In genomic region chr17:32341857-32342602, GRCh38 we compare ENCODE assay signal across 1 cellular context.
TF ChIP-seq lines count a peak whose summit lies in the region.

TSS of gene C17orf75 (minus strand) at chr17:32342173. CDS start at chr17:32342139, 34 bp downstream.

TF ChIP-seq in HepG2, 621 proteins besides CTCF, POLR2A, EP300 and RAD21 (continued from another document and continues in another):
- TF ChIP-seq HNF1A (IDR thresholded peaks at IDR 0.05; ENCODE audit: low read depth) (0 out of 2 replicates have a peak, but pooled peaks have one; percentile 32), HNF1A (CRISPR knock-in tag; IDR thresholded peaks at IDR 0.05; ENCODE audit: borderline replicate concordance) (no peak; the same call in 1 of the 2 replicates), JUNB (CRISPR knock-in tag; IDR thresholded peaks at IDR 0.05; ENCODE audit: borderline replicate concordance) (no peak), KLF11 (CRISPR knock-in tag; IDR thresholded peaks at IDR 0.05) (peak; percentile 86; the same call in 1 of the 2 replicates), PHF21A (CRISPR knock-in tag; IDR thresholded peaks at IDR 0.05) (peak; percentile 80), TP53 (CRISPR knock-in tag; conservative IDR thresholded peaks at IDR 0.05) (no peak; the same call in 1 of the 2 replicates), MTA3 (CRISPR knock-in tag; IDR thresholded peaks at IDR 0.05) (no peak), ATRX (CRISPR knock-in tag; IDR thresholded peaks at IDR 0.05; ENCODE audit: borderline replicate concordance) (no peak), STAG1 (CRISPR knock-in tag; IDR thresholded peaks at IDR 0.05) (no peak), ZNF639 (CRISPR knock-in tag; conservative IDR thresholded peaks at IDR 0.05) (peak; percentile 86), LBX2 (CRISPR knock-in tag; IDR thresholded peaks at IDR 0.05; ENCODE audit: borderline replicate concordance) (peak; percentile 83; the same call in 1 of the 2 replicates), ZNF841 (CRISPR knock-in tag; IDR thresholded peaks at IDR 0.05; ENCODE audit: borderline replicate concordance) (no peak), ZNF281 (CRISPR knock-in tag; IDR thresholded peaks at IDR 0.05; ENCODE audit: borderline replicate concordance) (peak; percentile 72; the same call in 1 of the 2 replicates), PRDM15 (CRISPR knock-in tag; IDR thresholded peaks at IDR 0.05) (0 out of 2 replicates have a peak, but pooled peaks have one; percentile 18), PHF20 (CRISPR knock-in tag; IDR thresholded peaks at IDR 0.05) (peak; percentile 95), ZNF772 (CRISPR knock-in tag; IDR thresholded peaks at IDR 0.05) (peak; percentile 96; the same call in 1 of the 2 replicates), ZNF580 (CRISPR knock-in tag; IDR thresholded peaks at IDR 0.05; ENCODE audit: borderline replicate concordance, low read depth) (peak; percentile 94), SOX5 (CRISPR knock-in tag; IDR thresholded peaks at IDR 0.05; ENCODE audit: borderline replicate concordance) (peak; percentile 22; the same call in 1 of the 2 replicates), FOSL2 (CRISPR knock-in tag; IDR thresholded peaks at IDR 0.05) (peak; percentile 69), REPIN1 (CRISPR knock-in tag; IDR thresholded peaks at IDR 0.05; ENCODE audit: borderline replicate concordance, low read depth) (peak; percentile 94), KDM3A (CRISPR knock-in tag; IDR thresholded peaks at IDR 0.05; ENCODE audit: low read depth) (peak; percentile 97), GATAD1 (CRISPR knock-in tag; IDR thresholded peaks at IDR 0.05) (peak; percentile 97), CENPT (CRISPR knock-in tag; IDR thresholded peaks at IDR 0.05; ENCODE audit: low read depth) (peak; percentile 75; the same call in 1 of the 2 replicates), ZIK1 (CRISPR knock-in tag; IDR thresholded peaks at IDR 0.05; ENCODE audit: borderline replicate concordance, low read depth) (peak; percentile 80; the same call in 1 of the 2 replicates), ZBTB10 (CRISPR knock-in tag; IDR thresholded peaks at IDR 0.05; ENCODE audit: borderline replicate concordance) (peak; percentile 26; the same call in 1 of the 2 replicates), HNF4G (IDR thresholded peaks at IDR 0.05; ENCODE audit: borderline replicate concordance, low read depth, low read length) (peak; percentile 38; the same call in 1 of the 2 replicates), HNF4G (CRISPR knock-in tag; IDR thresholded peaks at IDR 0.05; ENCODE audit: borderline replicate concordance, low read depth) (no peak), PPARG (CRISPR knock-in tag; conservative IDR thresholded peaks at IDR 0.05) (0 out of 2 replicates have a peak, but pooled peaks have one; percentile 59), MXI1 (IDR thresholded peaks at IDR 0.05; ENCODE audit: borderline replicate concordance, low read depth, low read length) (0 out of 3 replicates have a peak, but pooled peaks have one; percentile 10), XRCC5 (optimal IDR thresholded peaks at IDR 0.05; ENCODE audit: low read length) (peak; percentile 99), ATAD3A (CRISPR knock-in tag; IDR thresholded peaks at IDR 0.05) (0 out of 2 replicates have a peak, but pooled peaks have one; percentile 37), MIER3 (CRISPR knock-in tag; IDR thresholded peaks at IDR 0.05; ENCODE audit: borderline replicate concordance) (peak; percentile 66; the same call in 1 of the 2 replicates), ZNF335 (CRISPR knock-in tag; IDR thresholded peaks at IDR 0.05) (peak; percentile 69; the same call in 1 of the 2 replicates), NR2C2 (CRISPR knock-in tag; IDR thresholded peaks at IDR 0.05; ENCODE audit: borderline replicate concordance) (peak; percentile 76), ZFP90 (CRISPR knock-in tag; IDR thresholded peaks at IDR 0.05; ENCODE audit: borderline replicate concordance) (peak; percentile 72; the same call in 1 of the 2 replicates), ZBTB25 (CRISPR knock-in tag; IDR thresholded peaks at IDR 0.05) (peak; percentile 86; the same call in 1 of the 2 replicates), ZNF501 (CRISPR knock-in tag; IDR thresholded peaks at IDR 0.05) (peak; percentile 69; the same call in 1 of the 2 replicates), ZNF367 (CRISPR knock-in tag; IDR thresholded peaks at IDR 0.05; ENCODE audit: borderline replicate concordance) (no peak), MED1 (CRISPR knock-in tag; IDR thresholded peaks at IDR 0.05) (peak; percentile 83), MLLT10 (CRISPR knock-in tag; IDR thresholded peaks at IDR 0.05) (no peak), CBX2 (IDR thresholded peaks at IDR 0.05; ENCODE audit: low read depth, low read length) (no peak), CBX2 (CRISPR knock-in tag; IDR thresholded peaks at IDR 0.05; ENCODE audit: low read depth) (no peak), NFIC (IDR thresholded peaks at IDR 0.05; ENCODE audit: low read length) (no peak; the same call in 1 of the 2 replicates), HNRNPH1 (optimal IDR thresholded peaks at IDR 0.05; ENCODE audit: low read depth, low read length) (no peak), ZFP1 (CRISPR knock-in tag; IDR thresholded peaks at IDR 0.05) (peak; percentile 59; the same call in 1 of the 2 replicates), CEBPG (CRISPR knock-in tag; IDR thresholded peaks at IDR 0.05) (peak; percentile 30; the same call in 1 of the 2 replicates), ATF7 (IDR thresholded peaks at IDR 0.05) (no peak), ATF7 (CRISPR knock-in tag; IDR thresholded peaks at IDR 0.05) (no peak), TBX2 (CRISPR knock-in tag; IDR thresholded peaks at IDR 0.05; ENCODE audit: borderline replicate concordance) (peak; percentile 79), ZNF510 (CRISPR knock-in tag; IDR thresholded peaks at IDR 0.05; ENCODE audit: low read depth) (no peak), SNRNP70 (IDR thresholded peaks at IDR 0.05; ENCODE audit: low read depth, low read length) (no peak), NFYC (CRISPR knock-in tag; IDR thresholded peaks at IDR 0.05) (peak; percentile 44; the same call in 1 of the 2 replicates)
